Comparison of ENCODE assay signal across 11 cellular contexts in the genomic region with DNA sequence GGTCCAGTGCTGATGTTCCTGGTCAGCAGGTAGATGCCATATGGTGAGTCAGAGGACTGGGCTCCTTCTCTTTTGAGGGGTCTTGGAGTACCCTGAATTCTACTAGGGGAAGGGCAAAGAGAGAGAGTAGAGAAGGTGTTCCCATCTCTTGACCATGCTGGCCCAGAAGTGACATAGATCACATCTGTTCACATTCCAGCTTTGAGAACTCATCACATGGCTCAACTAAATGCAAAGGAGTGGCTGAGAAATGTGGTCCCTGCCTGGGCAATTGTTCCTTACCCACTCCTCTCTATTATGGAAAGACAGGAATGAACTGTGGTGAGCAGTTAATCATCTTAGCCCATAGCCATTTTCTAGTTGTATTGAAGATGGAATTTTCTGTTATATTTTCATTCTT.
"Had no signal": no experiment of that assay in that cellular context is flagged by ENCODE, and none has a peak within 500 bp of the region (broad histone marks: within the 10 kb centered on the region; RNA-seq: fewer than 3 reads in every experiment).

No MANE protein-coding gene starts in this region.

- H3K4me3 ChIP-seq: left ventricle myocardium inferior, ovary had no signal

- DNase-seq: activated CD4-positive, alpha-beta T cell treated with anti-CD3 and anti-CD28 coated beads for 1 hour; activated CD4-positive, alpha-beta T cell treated with anti-CD3 and anti-CD28 coated beads, Interleukin-2, amount 50 U/mL, for 48 hours; activated CD8-positive, alpha-beta memory T cell treated with anti-CD3 and anti-CD28 coated beads, Interleukin-2, amount 10 ng/mL, durations not matched to agents 7 days and 5 days; activated gamma-delta T cell; activated T-cell treated with anti-CD3 and anti-CD28 coated beads, Interleukin-2, amount 50 U/mL, for 24 hours; anterior cingulate cortex; endodermal cell; foreskin melanocyte; head of caudate nucleus; left ventricle myocardium inferior; ovary had no signal

- H3K9me3 ChIP-seq: ovary had no signal

- H3K27me3 ChIP-seq: ovary had no signal

- ATAC-seq: activated CD8-positive, alpha-beta memory T cell treated with anti-CD3 and anti-CD28 coated beads, Interleukin-2, amount 10 ng/mL, durations not matched to agents 7 days and 5 days had no signal

- H3K27ac ChIP-seq: ovary had no signal

- H3K36me3 ChIP-seq: left ventricle myocardium inferior, ovary had no signal
